36 cellular contexts compared by ENCODE assay signal in genomic region chrX:56790778-56791177, GRCh38.
DNase-seq lines count a peak whose midpoint lies in the region; ATAC-seq and TF ChIP-seq lines count a peak whose summit lies in the region.
"Had no signal": no experiment of that assay in that cellular context is flagged by ENCODE, and none has a peak within 500 bp of the region (broad histone marks: within the 10 kb centered on the region; RNA-seq: fewer than 3 reads in every experiment).

No MANE protein-coding gene starts in this region.

- H3K4me1 ChIP-seq in transverse colon: no peaks in the 10 kb centered on the region
- H3K4me1 ChIP-seq: foreskin keratinocyte, upper lobe of left lung had no signal

- peak; percentile 62 for DNase-seq in cardiac septum (ENCODE audit: low spot score)
- no peak for DNase-seq in left cardiac atrium
- DNase-seq in T-helper 17 cell: no peak
- DNase-seq in mesenteric fat pad (ENCODE audit: low spot score): peak; percentile 24
- DNase-seq in transverse colon: peak; percentile 1
- no peak for DNase-seq in effector CD8-positive, alpha-beta T cell (lab: John Stamatoyannopoulos, UW)
- DNase-seq in foreskin melanocyte: no peak
- DNase-seq: activated CD4-positive, alpha-beta T cell treated with anti-CD3 and anti-CD28 coated beads for 48 hours; activated CD8-positive, alpha-beta memory T cell treated with anti-CD3 and anti-CD28 coated beads for 24 hours; activated naive CD4-positive, alpha-beta T cell treated with anti-CD3 and anti-CD28 coated beads, Interleukin-2, amount 10 ng/mL, durations not matched to agents 7 days and 5 days; activated T-cell treated with anti-CD3 and anti-CD28 coated beads, Interleukin-2, amount 50 U/mL, for 4 hours; brain microvascular endothelial cell; COR-L47; DND-41; foreskin keratinocyte; HFFc6; Karpas-422; left colon; mammary epithelial cell; MV-4-11; NCI-H1694; NCI-H2171; NCI-H510A treated with DMSO at 0.1 percent for 48 hours; occipital lobe; PC-3; Right ventricle myocardium superior; small intestine; stimulated activated CD4-positive, alpha-beta T cell treated with anti-CD3 and anti-CD28 coated beads, Interleukin-1b, Interleukin-23, amount 100 ng/mL, for 48 hours; T-helper 9 cell; WERI-Rb-1 had no signal

- H3K36me3 ChIP-seq in transverse colon: no peaks in the 10 kb centered on the region
- H3K36me3 ChIP-seq: brain microvascular endothelial cell, WERI-Rb-1 had no signal

- no peaks in the 10 kb centered on the region for H3K9me3 ChIP-seq in T-helper 17 cell (ENCODE audit: control insufficient read depth, low read length, poor library complexity, severe bottlenecking)
- no peaks in the 10 kb centered on the region for H3K9me3 ChIP-seq in transverse colon
- H3K9me3 ChIP-seq: upper lobe of left lung had no signal

- no peak overlapping the region for H3K27ac ChIP-seq in transverse colon
- H3K27ac ChIP-seq: brain microvascular endothelial cell, foreskin keratinocyte, HL-60, upper lobe of left lung, WERI-Rb-1 had no signal

- TF ChIP-seq POLR2A in transverse colon (IDR thresholded peaks at IDR 0.05): no peak

- no peaks in the 10 kb centered on the region for H3K27me3 ChIP-seq in transverse colon
- H3K27me3 ChIP-seq: brain microvascular endothelial cell, foreskin keratinocyte, upper lobe of left lung had no signal

- peaks cover 2% of the 10 kb centered on the region for H3K36me3 Mint-ChIP-seq in T-helper 17 cell (ENCODE audit: low read depth)

- intact Hi-C loops in cardiac septum (cut with DNase I): no loop called here
- intact Hi-C loops in left cardiac atrium (cut with DNase I): no loop called here
- intact Hi-C loops in transverse colon (cut with DNase I; ENCODE audit: low total_unique reads): no loop called here

- peaks cover 25% of the 10 kb centered on the region for H3K4me1 Mint-ChIP-seq in T-helper 17 cell

- 94 to 100% methylated on average over 1 to 7 of the region's 7 CpGs for WGBS in transverse colon (ENCODE audit: low coverage in 1 of 2), 2 donors

- in situ Hi-C loops in transverse colon (cut with MboI; ENCODE audit: low pct_ligation_motif_present in 1 of 4, low pct_unique_long_range_greater_than_20kb in 1 of 4, low sequenced_read_pairs in 3 of 4): loop anchor here in 1 of 4 donors (25.0 kb wide), 1 partner anchor 197 kb away; the partner anchor contains the start of gene SPIN3

- TF ChIP-seq CTCF in transverse colon (IDR thresholded peaks at IDR 0.05): no peak

- no peak for TF ChIP-seq EP300 in transverse colon (IDR thresholded peaks at IDR 0.05; ENCODE audit: low read depth)

- no peak overlapping the region for H3K4me3 Mint-ChIP-seq in T-helper 17 cell
- H3K4me3 Mint-ChIP-seq: activated naive CD4-positive, alpha-beta T cell treated with anti-CD3 and anti-CD28 coated beads, Interleukin-2, amount 10 ng/mL, durations not matched to agents 7 days and 5 days; activated T-cell treated with anti-CD3 and anti-CD28 coated beads, Interleukin-2, amount 50 U/mL, for 4 hours; B cell; GM23338; HFFc6 had no signal

- no peak overlapping the region for H3K4me3 ChIP-seq in transverse colon
- H3K4me3 ChIP-seq: GM23338, upper lobe of left lung had no signal

- no peak for ATAC-seq in left cardiac atrium
- ATAC-seq in T-helper 17 cell: no peak
- no peak for ATAC-seq in GM21381 (IDR thresholded peaks at IDR 0.05; ENCODE audit: unreplicated experiment)
- ATAC-seq: activated T-cell treated with anti-CD3 and anti-CD28 coated beads, Interleukin-2, amount 50 U/mL, for 4 hours; esophagus mucosa; foreskin keratinocyte; GM23338; left colon; PC-3 had no signal

- peak overlapping the region; percentile 67 for H3K27ac Mint-ChIP-seq in T-helper 17 cell
- H3K27ac Mint-ChIP-seq: activated naive CD4-positive, alpha-beta T cell treated with anti-CD3 and anti-CD28 coated beads, Interleukin-2, amount 10 ng/mL, durations not matched to agents 7 days and 5 days; GM23338; HFFc6 had no signal

- no peaks in the 10 kb centered on the region for H3K27me3 Mint-ChIP-seq in T-helper 17 cell
- H3K27me3 Mint-ChIP-seq: activated naive CD4-positive, alpha-beta T cell treated with anti-CD3 and anti-CD28 coated beads, Interleukin-2, amount 10 ng/mL, durations not matched to agents 7 days and 5 days; B cell had no signal

Comparison
In these comparisons a context has a peak if more than half of its experiments do, and no peak if none do; other contexts are left out.
1. DNase-seq: peak in cardiac septum (single experiment), mesenteric fat pad (single experiment) and transverse colon (single experiment); none in left cardiac atrium (single experiment), T-helper 17 cell (0 of 3), effector CD8-positive, alpha-beta T cell (single experiment) and foreskin melanocyte (single experiment).